In genomic region chr15:88467073-88467934, GRCh38 we compare ENCODE assay signal across 1 cellular context.
A peak's percentile ranks its signal among the peaks of the same experiment; 100 is the strongest.
TF ChIP-seq lines count a peak whose summit lies in the region.

Gene MRPL46 (minus strand): TSS chr15:88467388. CDS start chr15:88467377, 11 bp downstream.
Gene MRPS11 (plus strand): TSS chr15:88467708. CDS start chr15:88467718, 10 bp downstream.

TF ChIP-seq in HepG2, 621 proteins besides CTCF, POLR2A, EP300 and RAD21 (continued from another document and continues in another):
- TF ChIP-seq USF2 (IDR thresholded peaks at IDR 0.05; ENCODE audit: low read depth, low read length), result no peak
- no peak for TF ChIP-seq USF2 (CRISPR knock-in tag; IDR thresholded peaks at IDR 0.05; ENCODE audit: borderline replicate concordance)
- no peak for TF ChIP-seq ZNF354B (CRISPR knock-in tag; IDR thresholded peaks at IDR 0.05)
- TF ChIP-seq, protein P1, sequence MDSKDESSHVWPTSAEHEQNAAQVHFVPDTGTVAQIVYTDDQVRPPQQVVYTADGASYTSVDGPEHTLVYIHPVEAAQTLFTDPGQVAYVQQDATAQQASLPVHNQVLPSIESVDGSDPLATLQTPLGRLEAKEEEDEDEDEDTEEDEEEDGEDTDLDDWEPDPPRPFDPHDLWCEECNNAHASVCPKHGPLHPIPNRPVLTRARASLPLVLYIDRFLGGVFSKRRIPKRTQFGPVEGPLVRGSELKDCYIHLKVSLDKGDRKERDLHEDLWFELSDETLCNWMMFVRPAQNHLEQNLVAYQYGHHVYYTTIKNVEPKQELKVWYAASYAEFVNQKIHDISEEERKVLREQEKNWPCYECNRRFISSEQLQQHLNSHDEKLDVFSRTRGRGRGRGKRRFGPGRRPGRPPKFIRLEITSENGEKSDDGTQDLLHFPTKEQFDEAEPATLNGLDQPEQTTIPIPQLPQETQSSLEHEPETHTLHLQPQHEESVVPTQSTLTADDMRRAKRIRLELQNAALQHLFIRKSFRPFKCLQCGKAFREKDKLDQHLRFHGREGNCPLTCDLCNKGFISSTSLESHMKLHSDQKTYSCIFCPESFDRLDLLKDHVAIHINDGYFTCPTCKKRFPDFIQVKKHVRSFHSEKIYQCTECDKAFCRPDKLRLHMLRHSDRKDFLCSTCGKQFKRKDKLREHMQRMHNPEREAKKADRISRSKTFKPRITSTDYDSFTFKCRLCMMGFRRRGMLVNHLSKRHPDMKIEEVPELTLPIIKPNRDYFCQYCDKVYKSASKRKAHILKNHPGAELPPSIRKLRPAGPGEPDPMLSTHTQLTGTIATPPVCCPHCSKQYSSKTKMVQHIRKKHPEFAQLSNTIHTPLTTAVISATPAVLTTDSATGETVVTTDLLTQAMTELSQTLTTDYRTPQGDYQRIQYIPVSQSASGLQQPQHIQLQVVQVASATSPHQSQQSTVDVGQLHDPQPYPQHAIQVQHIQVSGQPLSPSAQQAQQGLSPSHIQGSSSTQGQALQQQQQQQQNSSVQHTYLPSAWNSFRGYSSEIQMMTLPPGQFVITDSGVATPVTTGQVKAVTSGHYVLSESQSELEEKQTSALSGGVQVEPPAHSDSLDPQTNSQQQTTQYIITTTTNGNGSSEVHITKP (CRISPR knock-in tag; IDR thresholded peaks at IDR 0.05; ENCODE audit: low read depth), result peak; percentile 99
- TF ChIP-seq ZNF30 (CRISPR knock-in tag; IDR thresholded peaks at IDR 0.05), result no peak
- peak; percentile 48 for TF ChIP-seq ZNF350 (CRISPR knock-in tag; IDR thresholded peaks at IDR 0.05; ENCODE audit: borderline replicate concordance, low read depth)
- TF ChIP-seq ZNF841 (CRISPR knock-in tag; IDR thresholded peaks at IDR 0.05; ENCODE audit: borderline replicate concordance), result peak; percentile 49; the same call in 1 of the 2 replicates
- no peak for TF ChIP-seq ZNF207 (IDR thresholded peaks at IDR 0.05; ENCODE audit: borderline replicate concordance)
- no peak for TF ChIP-seq ZNF879 (CRISPR knock-in tag; IDR thresholded peaks at IDR 0.05)
- TF ChIP-seq NAIF1 (CRISPR knock-in tag; IDR thresholded peaks at IDR 0.05; ENCODE audit: borderline replicate concordance), result no peak
- TF ChIP-seq ZNF343 (CRISPR knock-in tag; IDR thresholded peaks at IDR 0.05), result no peak
- TF ChIP-seq NFE2L2 (IDR thresholded peaks at IDR 0.05; ENCODE audit: low read length), result no peak
- no peak; the same call in 1 of the 2 replicates for TF ChIP-seq ZSCAN9 (CRISPR knock-in tag; IDR thresholded peaks at IDR 0.05; ENCODE audit: borderline replicate concordance)
- no peak for TF ChIP-seq THYN1 (CRISPR knock-in tag; IDR thresholded peaks at IDR 0.05; ENCODE audit: borderline replicate concordance, low read depth)
- peak; percentile 62; the same call in 1 of the 2 replicates for TF ChIP-seq ZFP91 (CRISPR knock-in tag; IDR thresholded peaks at IDR 0.05; ENCODE audit: borderline replicate concordance)
- no peak for TF ChIP-seq IKZF5 (CRISPR knock-in tag; IDR thresholded peaks at IDR 0.05)
- no peak; the same call in none of the 2 replicates for TF ChIP-seq ETV5 (CRISPR knock-in tag; IDR thresholded peaks at IDR 0.05; ENCODE audit: borderline replicate concordance)
- TF ChIP-seq PAWR (CRISPR knock-in tag; IDR thresholded peaks at IDR 0.05; ENCODE audit: borderline replicate concordance), result no peak
- TF ChIP-seq ZNF557 (CRISPR knock-in tag; IDR thresholded peaks at IDR 0.05), result 0 out of 2 replicates have a peak, but pooled peaks have one; percentile 46
- no peak; the same call in 1 of the 2 replicates for TF ChIP-seq ZNF788 (CRISPR knock-in tag; IDR thresholded peaks at IDR 0.05; ENCODE audit: borderline replicate concordance)
- no peak for TF ChIP-seq ZNF33B (CRISPR knock-in tag; IDR thresholded peaks at IDR 0.05)
- peak; percentile 54; the same call in 1 of the 2 replicates for TF ChIP-seq ZBTB37 (CRISPR knock-in tag; IDR thresholded peaks at IDR 0.05)
- TF ChIP-seq CBX2 (IDR thresholded peaks at IDR 0.05; ENCODE audit: low read depth, low read length), result no peak
- TF ChIP-seq CBX2 (CRISPR knock-in tag; IDR thresholded peaks at IDR 0.05; ENCODE audit: low read depth), result no peak
- no peak for TF ChIP-seq ZNF24 (IDR thresholded peaks at IDR 0.05)
- TF ChIP-seq ZNF678 (CRISPR knock-in tag; IDR thresholded peaks at IDR 0.05), result no peak
- no peak; the same call in 1 of the 2 replicates for TF ChIP-seq ZNF776 (CRISPR knock-in tag; IDR thresholded peaks at IDR 0.05)
- TF ChIP-seq AKNA (CRISPR knock-in tag; IDR thresholded peaks at IDR 0.05; ENCODE audit: borderline replicate concordance), result no peak; the same call in 1 of the 2 replicates
- TF ChIP-seq IRF9 (CRISPR knock-in tag; IDR thresholded peaks at IDR 0.05; ENCODE audit: borderline replicate concordance), result no peak; the same call in 1 of the 2 replicates
- TF ChIP-seq NFATC3 (CRISPR knock-in tag; IDR thresholded peaks at IDR 0.05), result no peak
- TF ChIP-seq ZNF766 (CRISPR knock-in tag; IDR thresholded peaks at IDR 0.05; ENCODE audit: borderline replicate concordance), result peak; percentile 57; the same call in 1 of the 2 replicates
- TF ChIP-seq ZNF567 (CRISPR knock-in tag; IDR thresholded peaks at IDR 0.05; ENCODE audit: borderline replicate concordance), result no peak; the same call in 1 of the 2 replicates
- peak; percentile 42; the same call in 1 of the 2 replicates for TF ChIP-seq ZNF777 (CRISPR knock-in tag; IDR thresholded peaks at IDR 0.05)
- TF ChIP-seq ZSCAN31 (CRISPR knock-in tag; IDR thresholded peaks at IDR 0.05; ENCODE audit: low read depth), result peak; percentile 32; the same call in 1 of the 2 replicates
